ENCODE assay signal across 8 cellular contexts in genomic region chr20:49713779-49714712, GRCh38. TPM values are rescaled to one million over a fixed set of nuclear protein-coding genes. Genes with fewer than 3 reads are reported as not detected.
DNase-seq lines count a peak whose midpoint lies in the region; ATAC-seq and TF ChIP-seq lines count a peak whose summit lies in the region.

A gene with protein sequence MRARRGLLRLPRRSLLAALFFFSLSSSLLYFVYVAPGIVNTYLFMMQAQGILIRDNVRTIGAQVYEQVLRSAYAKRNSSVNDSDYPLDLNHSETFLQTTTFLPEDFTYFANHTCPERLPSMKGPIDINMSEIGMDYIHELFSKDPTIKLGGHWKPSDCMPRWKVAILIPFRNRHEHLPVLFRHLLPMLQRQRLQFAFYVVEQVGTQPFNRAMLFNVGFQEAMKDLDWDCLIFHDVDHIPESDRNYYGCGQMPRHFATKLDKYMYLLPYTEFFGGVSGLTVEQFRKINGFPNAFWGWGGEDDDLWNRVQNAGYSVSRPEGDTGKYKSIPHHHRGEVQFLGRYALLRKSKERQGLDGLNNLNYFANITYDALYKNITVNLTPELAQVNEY (minus strand): TSS chr20:49713878. CDS start chr20:49713690, 188 bp downstream.

- DNase-seq in A172 (ENCODE audit: low spot score) (peak; percentile 31), NCI-H460 (ENCODE audit: extremely low read depth, low read depth) (peak; percentile 36), choroid plexus epithelial cell (ENCODE audit: low read depth) (peak; percentile 75), kidney epithelial cell (ENCODE audit: low read depth) (no peak)
- peak; percentile 33 to 50 for DNase-seq in activated CD4-positive, alpha-beta T cell treated with anti-CD3 and anti-CD28 coated beads for 24 hours (ENCODE audit: low read depth in 2 of 2)
- peak; percentile 26 to 60 for DNase-seq in stimulated activated CD4-positive, alpha-beta T cell treated with anti-CD3 and anti-CD28 coated beads, Interleukin-15, amount 100 ng/mL, for 1 hour (ENCODE audit: low read depth in 1 of 2, low spot score in 1 of 2)

- H3K4me3 ChIP-seq in choroid plexus epithelial cell (ENCODE audit: low read depth, low read length) = peak within 1 kb of the TSS; percentile 84
- H3K4me3 ChIP-seq in kidney epithelial cell (ENCODE audit: low read depth, low read length) = peak within 1 kb of the TSS; percentile 80

- no peaks in the 10 kb centered on the region for H3K27me3 ChIP-seq in kidney epithelial cell (ENCODE audit: control insufficient read depth, insufficient read depth, low read length)

- ATAC-seq in GM18519 (IDR thresholded peaks at IDR 0.05; ENCODE audit: low FRiP score, unreplicated experiment) = peak; percentile 57
- ATAC-seq in HG03064 (IDR thresholded peaks at IDR 0.05; ENCODE audit: low read depth, unreplicated experiment) = peak; percentile 73

- TF ChIP-seq CTCF in choroid plexus epithelial cell (conservative IDR thresholded peaks at IDR 0.05; ENCODE audit: low read depth, low read length) (no peak), kidney epithelial cell (IDR thresholded peaks at IDR 0.05; ENCODE audit: insufficient read depth, low read length, poor library complexity, severe bottlenecking) (no peak)

- H3K36me3 ChIP-seq in kidney epithelial cell (ENCODE audit: control insufficient read depth, insufficient read depth, low read length) = no peaks in the 10 kb centered on the region

RNA-seq across cellular contexts. Expression of the gene that starts here (rescaled TPM):
- 40.0 and 44.1 TPM in 2 replicates for total RNA-seq in A172 (2014; rRNA removed; shearing (Covaris generic))
- total RNA-seq in NCI-H460 (2014; rRNA removed; shearing (Covaris generic)) = 16.4 TPM in 2 replicates
- polyA plus RNA-seq in NCI-H460 (2014; cell fraction: nucleus; rRNA removed) = 15.2 and 15.3 TPM in 2 replicates
- total RNA-seq in kidney epithelial cell = 67.6 and 68.4 TPM in 2 replicates
